ENCODE assay signal across 1 cellular context in the genomic region with DNA sequence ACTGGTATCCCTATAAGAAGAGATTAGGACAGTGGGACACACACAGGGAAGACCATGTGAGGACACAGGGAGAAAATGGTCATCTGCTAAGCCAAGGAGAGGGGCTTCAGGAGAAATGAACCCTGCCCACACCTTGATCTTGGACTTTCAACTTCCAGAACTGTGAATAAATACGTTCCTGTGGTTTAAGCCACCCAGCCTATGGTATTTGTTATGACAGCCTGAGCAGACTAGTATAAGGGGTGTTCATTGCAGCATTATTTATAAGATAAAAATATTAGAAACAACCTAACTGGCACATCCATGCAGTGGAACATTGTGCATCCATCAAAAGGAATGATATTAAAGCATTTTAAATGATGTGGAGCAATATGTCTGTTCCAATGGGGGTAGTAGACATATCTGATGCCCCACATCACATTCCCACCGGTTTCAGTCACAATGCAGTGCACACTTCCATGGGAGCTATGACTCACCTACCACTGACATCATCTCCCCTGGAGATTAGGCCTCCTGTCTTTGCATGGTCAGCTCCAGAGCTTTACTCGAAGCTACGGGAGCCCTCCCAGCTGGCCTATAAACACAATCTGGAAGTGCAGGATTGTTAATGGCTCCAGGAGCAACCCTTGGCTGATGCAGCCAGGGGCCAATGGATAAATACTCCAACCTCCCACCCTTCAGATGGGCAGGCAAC.
TF ChIP-seq lines count a peak whose summit lies in the region.

No MANE protein-coding gene starts in this region.

TF ChIP-seq in GM23338, 12 proteins besides CTCF, POLR2A, EP300 and RAD21 (continued from another document):
- TF ChIP-seq, protein P1, sequence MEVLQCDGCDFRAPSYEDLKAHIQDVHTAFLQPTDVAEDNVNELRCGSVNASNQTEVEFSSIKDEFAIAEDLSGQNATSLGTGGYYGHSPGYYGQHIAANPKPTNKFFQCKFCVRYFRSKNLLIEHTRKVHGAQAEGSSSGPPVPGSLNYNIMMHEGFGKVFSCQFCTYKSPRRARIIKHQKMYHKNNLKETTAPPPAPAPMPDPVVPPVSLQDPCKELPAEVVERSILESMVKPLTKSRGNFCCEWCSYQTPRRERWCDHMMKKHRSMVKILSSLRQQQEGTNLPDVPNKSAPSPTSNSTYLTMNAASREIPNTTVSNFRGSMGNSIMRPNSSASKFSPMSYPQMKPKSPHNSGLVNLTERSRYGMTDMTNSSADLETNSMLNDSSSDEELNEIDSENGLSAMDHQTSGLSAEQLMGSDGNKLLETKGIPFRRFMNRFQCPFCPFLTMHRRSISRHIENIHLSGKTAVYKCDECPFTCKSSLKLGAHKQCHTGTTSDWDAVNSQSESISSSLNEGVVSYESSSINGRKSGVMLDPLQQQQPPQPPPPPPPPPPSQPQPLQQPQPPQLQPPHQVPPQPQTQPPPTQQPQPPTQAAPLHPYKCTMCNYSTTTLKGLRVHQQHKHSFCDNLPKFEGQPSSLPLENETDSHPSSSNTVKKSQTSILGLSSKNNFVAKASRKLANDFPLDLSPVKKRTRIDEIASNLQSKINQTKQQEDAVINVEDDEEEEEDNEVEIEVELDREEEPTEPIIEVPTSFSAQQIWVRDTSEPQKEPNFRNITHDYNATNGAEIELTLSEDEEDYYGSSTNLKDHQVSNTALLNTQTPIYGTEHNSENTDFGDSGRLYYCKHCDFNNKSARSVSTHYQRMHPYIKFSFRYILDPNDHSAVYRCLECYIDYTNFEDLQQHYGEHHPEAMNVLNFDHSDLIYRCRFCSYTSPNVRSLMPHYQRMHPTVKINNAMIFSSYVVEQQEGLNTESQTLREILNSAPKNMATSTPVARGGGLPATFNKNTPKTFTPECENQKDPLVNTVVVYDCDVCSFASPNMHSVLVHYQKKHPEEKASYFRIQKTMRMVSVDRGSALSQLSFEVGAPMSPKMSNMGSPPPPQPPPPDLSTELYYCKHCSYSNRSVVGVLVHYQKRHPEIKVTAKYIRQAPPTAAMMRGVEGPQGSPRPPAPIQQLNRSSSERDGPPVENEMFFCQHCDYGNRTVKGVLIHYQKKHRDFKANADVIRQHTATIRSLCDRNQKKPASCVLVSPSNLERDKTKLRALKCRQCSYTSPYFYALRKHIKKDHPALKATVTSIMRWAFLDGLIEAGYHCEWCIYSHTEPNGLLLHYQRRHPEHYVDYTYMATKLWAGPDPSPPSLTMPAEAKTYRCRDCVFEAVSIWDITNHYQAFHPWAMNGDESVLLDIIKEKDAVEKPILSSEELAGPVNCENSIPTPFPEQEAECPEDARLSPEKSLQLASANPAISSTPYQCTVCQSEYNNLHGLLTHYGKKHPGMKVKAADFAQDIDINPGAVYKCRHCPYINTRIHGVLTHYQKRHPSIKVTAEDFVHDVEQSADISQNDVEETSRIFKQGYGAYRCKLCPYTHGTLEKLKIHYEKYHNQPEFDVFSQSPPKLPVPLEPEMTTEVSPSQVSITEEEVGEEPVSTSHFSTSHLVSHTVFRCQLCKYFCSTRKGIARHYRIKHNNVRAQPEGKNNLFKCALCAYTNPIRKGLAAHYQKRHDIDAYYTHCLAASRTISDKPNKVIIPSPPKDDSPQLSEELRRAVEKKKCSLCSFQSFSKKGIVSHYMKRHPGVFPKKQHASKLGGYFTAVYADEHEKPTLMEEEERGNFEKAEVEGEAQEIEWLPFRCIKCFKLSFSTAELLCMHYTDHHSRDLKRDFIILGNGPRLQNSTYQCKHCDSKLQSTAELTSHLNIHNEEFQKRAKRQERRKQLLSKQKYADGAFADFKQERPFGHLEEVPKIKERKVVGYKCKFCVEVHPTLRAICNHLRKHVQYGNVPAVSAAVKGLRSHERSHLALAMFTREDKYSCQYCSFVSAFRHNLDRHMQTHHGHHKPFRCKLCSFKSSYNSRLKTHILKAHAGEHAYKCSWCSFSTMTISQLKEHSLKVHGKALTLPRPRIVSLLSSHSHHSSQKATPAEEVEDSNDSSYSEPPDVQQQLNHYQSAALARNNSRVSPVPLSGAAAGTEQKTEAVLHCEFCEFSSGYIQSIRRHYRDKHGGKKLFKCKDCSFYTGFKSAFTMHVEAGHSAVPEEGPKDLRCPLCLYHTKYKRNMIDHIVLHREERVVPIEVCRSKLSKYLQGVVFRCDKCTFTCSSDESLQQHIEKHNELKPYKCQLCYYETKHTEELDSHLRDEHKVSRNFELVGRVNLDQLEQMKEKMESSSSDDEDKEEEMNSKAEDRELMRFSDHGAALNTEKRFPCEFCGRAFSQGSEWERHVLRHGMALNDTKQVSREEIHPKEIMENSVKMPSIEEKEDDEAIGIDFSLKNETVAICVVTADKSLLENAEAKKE (CRISPR knock-in tag; IDR thresholded peaks at IDR 0.05) = no peak
- no peak for TF ChIP-seq STAT1 (IDR thresholded peaks at IDR 0.05; ENCODE audit: unreplicated experiment)
- no peak for TF ChIP-seq CREB1 (CRISPR knock-in tag; IDR thresholded peaks at IDR 0.05; ENCODE audit: low read depth)
